In genomic region chr14:21103710-21104447, GRCh38 we compare ENCODE assay signal across 1 cellular context.
TF ChIP-seq lines count a peak whose summit lies in the region.

No MANE protein-coding gene starts in this region.

TF ChIP-seq in HepG2, 621 proteins besides CTCF, POLR2A, EP300 and RAD21 (continued from another document and continues in another):
- TF ChIP-seq E2F5 (CRISPR knock-in tag; conservative IDR thresholded peaks at IDR 0.05), result peak; percentile 96
- TF ChIP-seq JDP2 (CRISPR knock-in tag; IDR thresholded peaks at IDR 0.05; ENCODE audit: borderline replicate concordance), result no peak; the same call in 1 of the 2 replicates
- peak; percentile 97; the same call in 1 of the 2 replicates for TF ChIP-seq ZNF552 (CRISPR knock-in tag; IDR thresholded peaks at IDR 0.05; ENCODE audit: borderline replicate concordance)
- no peak for TF ChIP-seq ATRX (CRISPR knock-in tag; IDR thresholded peaks at IDR 0.05; ENCODE audit: borderline replicate concordance)
- TF ChIP-seq PHF20 (CRISPR knock-in tag; IDR thresholded peaks at IDR 0.05), result peak; percentile 88
- no peak for TF ChIP-seq KAT2B (IDR thresholded peaks at IDR 0.05; ENCODE audit: borderline replicate concordance, low read depth, low read length)
- peak; percentile 95 for TF ChIP-seq ZNF850 (CRISPR knock-in tag; conservative IDR thresholded peaks at IDR 0.05)
- peak; percentile 98 for TF ChIP-seq ZBTB34 (CRISPR knock-in tag; IDR thresholded peaks at IDR 0.05)
- TF ChIP-seq STAG1 (CRISPR knock-in tag; IDR thresholded peaks at IDR 0.05), result 0 out of 2 replicates have a peak, but pooled peaks have one; percentile 16
- TF ChIP-seq ZNF335 (CRISPR knock-in tag; IDR thresholded peaks at IDR 0.05), result peak; percentile 94
- peak; percentile 91; the same call in 1 of the 2 replicates for TF ChIP-seq ZNF691 (CRISPR knock-in tag; IDR thresholded peaks at IDR 0.05; ENCODE audit: borderline replicate concordance, low read depth)
- 0 out of 2 replicates have a peak, but pooled peaks have one; percentile 80 for TF ChIP-seq RELA (CRISPR knock-in tag; IDR thresholded peaks at IDR 0.05)
- peak; percentile 96 for TF ChIP-seq HDAC1 (CRISPR knock-in tag; IDR thresholded peaks at IDR 0.05)
- TF ChIP-seq HNF4G (IDR thresholded peaks at IDR 0.05; ENCODE audit: borderline replicate concordance, low read depth, low read length), result peak; percentile 99
- peak; percentile 99 for TF ChIP-seq HNF4G (CRISPR knock-in tag; IDR thresholded peaks at IDR 0.05; ENCODE audit: borderline replicate concordance, low read depth)
- peak; percentile 97 for TF ChIP-seq SNAPC5 (CRISPR knock-in tag; IDR thresholded peaks at IDR 0.05; ENCODE audit: borderline replicate concordance)
- peak; percentile 65; the same call in 1 of the 2 replicates for TF ChIP-seq RCOR2 (CRISPR knock-in tag; IDR thresholded peaks at IDR 0.05)
- TF ChIP-seq ZNF253 (CRISPR knock-in tag; IDR thresholded peaks at IDR 0.05; ENCODE audit: borderline replicate concordance), result peak; percentile 89; the same call in 1 of the 2 replicates
- TF ChIP-seq GRHL1 (CRISPR knock-in tag; conservative IDR thresholded peaks at IDR 0.05), result no peak
- peak; percentile 100 for TF ChIP-seq TOPORS (CRISPR knock-in tag; IDR thresholded peaks at IDR 0.05)
- TF ChIP-seq GATAD2A (CRISPR knock-in tag; IDR thresholded peaks at IDR 0.05), result peak; percentile 61
- no peak for TF ChIP-seq NFIC (IDR thresholded peaks at IDR 0.05; ENCODE audit: low read length)
- 0 out of 2 replicates have a peak, but pooled peaks have one; percentile 72 for TF ChIP-seq ZNF530 (CRISPR knock-in tag; IDR thresholded peaks at IDR 0.05; ENCODE audit: low read depth)
- no peak for TF ChIP-seq EZH2 (conservative IDR thresholded peaks at IDR 0.05; ENCODE audit: low read depth, low read length)
- peak; percentile 72; the same call in 1 of the 2 replicates for TF ChIP-seq ZNF280D (CRISPR knock-in tag; IDR thresholded peaks at IDR 0.05)
- TF ChIP-seq ZNF878 (CRISPR knock-in tag; IDR thresholded peaks at IDR 0.05), result no peak; the same call in 1 of the 2 replicates
- TF ChIP-seq ZNF30 (CRISPR knock-in tag; IDR thresholded peaks at IDR 0.05), result peak; percentile 87
- TF ChIP-seq SMARCE1 (IDR thresholded peaks at IDR 0.05; ENCODE audit: borderline replicate concordance), result no peak
- no peak for TF ChIP-seq SNRNP70 (IDR thresholded peaks at IDR 0.05; ENCODE audit: low read depth, low read length)
- TF ChIP-seq ZBTB1 (CRISPR knock-in tag; IDR thresholded peaks at IDR 0.05; ENCODE audit: borderline replicate concordance), result peak; percentile 70; the same call in 1 of the 2 replicates
- peak; percentile 92 for TF ChIP-seq HNRNPL (IDR thresholded peaks at IDR 0.05; ENCODE audit: low read depth, low read length)
- TF ChIP-seq TAF15 (IDR thresholded peaks at IDR 0.05; ENCODE audit: low read depth, low read length, poor library complexity, severe bottlenecking), result peak; percentile 92
- peak; percentile 67; the same call in 1 of the 2 replicates for TF ChIP-seq TBX3 (IDR thresholded peaks at IDR 0.05; ENCODE audit: borderline replicate concordance)
- TF ChIP-seq ZBTB10 (CRISPR knock-in tag; IDR thresholded peaks at IDR 0.05; ENCODE audit: borderline replicate concordance), result peak; percentile 87
- peak; percentile 71 for TF ChIP-seq ZNF777 (CRISPR knock-in tag; IDR thresholded peaks at IDR 0.05)
- TF ChIP-seq CBX1 (IDR thresholded peaks at IDR 0.05; ENCODE audit: low read depth), result peak; percentile 93
- TF ChIP-seq ZNF276 (CRISPR knock-in tag; IDR thresholded peaks at IDR 0.05; ENCODE audit: low read depth), result peak; percentile 97
- no peak for TF ChIP-seq MLLT10 (CRISPR knock-in tag; IDR thresholded peaks at IDR 0.05)
- peak; percentile 88; the same call in 1 of the 2 replicates for TF ChIP-seq ARID4A (CRISPR knock-in tag; IDR thresholded peaks at IDR 0.05; ENCODE audit: borderline replicate concordance)
- TF ChIP-seq TARDBP (CRISPR knock-in tag; IDR thresholded peaks at IDR 0.05), result peak; percentile 99
- TF ChIP-seq ZNF33B (CRISPR knock-in tag; IDR thresholded peaks at IDR 0.05), result peak; percentile 70
- TF ChIP-seq SETDB1 (CRISPR knock-in tag; IDR thresholded peaks at IDR 0.05; ENCODE audit: borderline replicate concordance), result no peak
- TF ChIP-seq ZNF317 (CRISPR knock-in tag; IDR thresholded peaks at IDR 0.05), result peak; percentile 93
- peak; percentile 92; the same call in 1 of the 2 replicates for TF ChIP-seq ZNF710 (CRISPR knock-in tag; IDR thresholded peaks at IDR 0.05; ENCODE audit: borderline replicate concordance)
